Comparison of ENCODE assay signal across 14 cellular contexts in genomic region chr6:34128045-34128444, GRCh38. TPM values are rescaled to one million over a fixed set of nuclear protein-coding genes. Genes with fewer than 3 reads are reported as not detected.
A peak's percentile ranks its signal among the peaks of the same experiment; 100 is the strongest.
DNase-seq lines count a peak whose midpoint lies in the region; ATAC-seq and TF ChIP-seq lines count a peak whose summit lies in the region.
"Had no signal": no experiment of that assay in that cellular context is flagged by ENCODE, and none has a peak within 500 bp of the region (broad histone marks: within the 10 kb centered on the region; RNA-seq: fewer than 3 reads in every experiment).

No MANE protein-coding gene starts in this region.

- no peaks in the 10 kb centered on the region for H3K9me3 Mint-ChIP-seq in activated naive CD4-positive, alpha-beta T cell treated with anti-CD3 and anti-CD28 coated beads, Interleukin-2, amount 10 ng/mL, durations not matched to agents 7 days and 5 days
- no peaks in the 10 kb centered on the region for H3K9me3 Mint-ChIP-seq in HFFc6
- H3K9me3 Mint-ChIP-seq: CD4-positive, CD25-positive, alpha-beta regulatory T cell had no signal

- TF ChIP-seq CTCF in right lobe of liver (IDR thresholded peaks at IDR 0.05) (no peak), HFFc6 (IDR thresholded peaks at IDR 0.05) (no peak)

- H3K4me3 ChIP-seq in right lobe of liver, result no peak overlapping the region
- H3K4me3 ChIP-seq: BLaER1 treated with 17β-estradiol and CSF1 and Interleukin-3, amounts not matched to agents 10 nM and 100 nM; HAP-1 had no signal

- H3K27ac ChIP-seq in right lobe of liver, result no peak overlapping the region
- H3K27ac ChIP-seq: BLaER1 treated with 17β-estradiol and CSF1 and Interleukin-3, amounts not matched to agents 10 nM and 100 nM had no signal

- no peak overlapping the region for H3K4me3 Mint-ChIP-seq in activated naive CD4-positive, alpha-beta T cell treated with anti-CD3 and anti-CD28 coated beads, Interleukin-2, amount 10 ng/mL, durations not matched to agents 7 days and 5 days
- H3K4me3 Mint-ChIP-seq in HFFc6, result no peak overlapping the region

- no peaks in the 10 kb centered on the region for H3K4me1 ChIP-seq in right lobe of liver
- H3K4me1 ChIP-seq: HAP-1 had no signal

- no peak for DNase-seq in activated naive CD4-positive, alpha-beta T cell treated with anti-CD3 and anti-CD28 coated beads, Interleukin-2, amount 10 ng/mL, durations not matched to agents 7 days and 5 days
- DNase-seq in activated naive CD4-positive, alpha-beta T cell (lab: John Stamatoyannopoulos, UW), result no peak
- peak; percentile 80 for DNase-seq in NCI-H82 treated with DMSO at 0.1 percent for 48 hours (lab: John Stamatoyannopoulos, UW; ENCODE audit: unreplicated experiment)
- DNase-seq in cerebellum (ENCODE audit: low spot score), result peak; percentile 87
- DNase-seq in midbrain (lab: John Stamatoyannopoulos, UW), result no peak
- DNase-seq in right lobe of liver, result no peak
- no peak for DNase-seq in HFFc6
- DNase-seq: 8988T; CD4-positive, CD25-positive, alpha-beta regulatory T cell; DMS79; GOT3 had no signal

- CTCF ChIA-PET in activated naive CD4-positive, alpha-beta T cell treated with anti-CD3 and anti-CD28 coated beads, Interleukin-2, amount 10 ng/mL, durations not matched to agents 7 days and 5 days (lab: Charles Lee), result no interaction called here

- TF ChIP-seq POLR2A in right lobe of liver (IDR thresholded peaks at IDR 0.05), result no peak

- peaks cover 50% of the 10 kb centered on the region for H3K27me3 Mint-ChIP-seq in activated naive CD4-positive, alpha-beta T cell treated with anti-CD3 and anti-CD28 coated beads, Interleukin-2, amount 10 ng/mL, durations not matched to agents 7 days and 5 days
- H3K27me3 Mint-ChIP-seq in HFFc6 (ENCODE audit: insufficient read depth), result peaks cover 24% of the 10 kb centered on the region

- H3K27me3 ChIP-seq in right lobe of liver, result no peaks in the 10 kb centered on the region

- intact Hi-C loops in right lobe of liver (cut with DNase I), result no loop called here

- ATAC-seq in right lobe of liver, result no peak
- ATAC-seq: HepG2 had no signal

- no peaks in the 10 kb centered on the region for H3K36me3 ChIP-seq in right lobe of liver
- H3K36me3 ChIP-seq: BLaER1 treated with 17β-estradiol and CSF1 and Interleukin-3, amounts not matched to agents 10 nM and 100 nM; HAP-1 had no signal

- peak overlapping the region; percentile 9 for H3K27ac Mint-ChIP-seq in activated naive CD4-positive, alpha-beta T cell treated with anti-CD3 and anti-CD28 coated beads, Interleukin-2, amount 10 ng/mL, durations not matched to agents 7 days and 5 days
- no peak overlapping the region for H3K27ac Mint-ChIP-seq in HFFc6
- H3K27ac Mint-ChIP-seq: CD4-positive, CD25-positive, alpha-beta regulatory T cell had no signal

- peaks cover 3% of the 10 kb centered on the region for H3K4me1 Mint-ChIP-seq in activated naive CD4-positive, alpha-beta T cell treated with anti-CD3 and anti-CD28 coated beads, Interleukin-2, amount 10 ng/mL, durations not matched to agents 7 days and 5 days
- H3K4me1 Mint-ChIP-seq in HFFc6 (ENCODE audit: low read depth), result no peaks in the 10 kb centered on the region

- 68% methylated on average over 6 of the region's 13 CpGs for WGBS in right lobe of liver (ENCODE audit: insufficient coverage, low coverage, low lambda C conversion rate, missing lambda C conversion rate)

- H3K36me3 Mint-ChIP-seq in activated naive CD4-positive, alpha-beta T cell treated with anti-CD3 and anti-CD28 coated beads, Interleukin-2, amount 10 ng/mL, durations not matched to agents 7 days and 5 days, result no peaks in the 10 kb centered on the region
- 0 out of 2 replicates have a peak, but pooled peaks cover 4% of the 10 kb centered on the region for H3K36me3 Mint-ChIP-seq in HFFc6 (ENCODE audit: low read depth)
- H3K36me3 Mint-ChIP-seq: CD4-positive, CD25-positive, alpha-beta regulatory T cell had no signal

- no peaks in the 10 kb centered on the region for H3K9me3 ChIP-seq in right lobe of liver
- H3K9me3 ChIP-seq: BLaER1 treated with 17β-estradiol and CSF1 and Interleukin-3, amounts not matched to agents 10 nM and 100 nM; HAP-1 had no signal

RNA-seq across cellular contexts. Expression of gene GRM4, which starts 17.8 kb away (rescaled TPM):
- total RNA-seq in cerebellum (28.3 TPM), right lobe of liver (not detected)
- under 1 TPM in 2 of 6 experiments, not detected in 4; 0.12 to 0.14 TPM for total RNA-seq in HFFc6 (2021; fragmentation: NEBNext Ultra II Directional; extraction: Animal tissue kit (Norgen Biotek cat#: 25700))
- total RNA-seq: CD4-positive, CD25-positive, alpha-beta regulatory T cell; HepG2 had no signal

Comparison
In these comparisons a context has a peak if more than half of its experiments do, and no peak if none do; other contexts are left out.
1. DNase-seq: peak in NCI-H82 treated with DMSO at 0.1 percent for 48 hours (single experiment) and cerebellum (single experiment); none in activated naive CD4-positive, alpha-beta T cell treated with anti-CD3 and anti-CD28 coated beads, Interleukin-2, amount 10 ng/mL, durations not matched to agents 7 days and 5 days (single experiment), activated naive CD4-positive, alpha-beta T cell (0 of 4), midbrain (single experiment), right lobe of liver (0 of 3) and HFFc6 (single experiment).
2. RNA of gene GRM4, which starts 17.8 kb away (total RNA-seq): 28.3 TPM in cerebellum (single experiment); 0.12 to 0.14 TPM in HFFc6 and not detected in right lobe of liver; every median in the first group is over 10 times any median in the second.